Comparison of ENCODE assay signal across 1 cellular context in the genomic region with DNA sequence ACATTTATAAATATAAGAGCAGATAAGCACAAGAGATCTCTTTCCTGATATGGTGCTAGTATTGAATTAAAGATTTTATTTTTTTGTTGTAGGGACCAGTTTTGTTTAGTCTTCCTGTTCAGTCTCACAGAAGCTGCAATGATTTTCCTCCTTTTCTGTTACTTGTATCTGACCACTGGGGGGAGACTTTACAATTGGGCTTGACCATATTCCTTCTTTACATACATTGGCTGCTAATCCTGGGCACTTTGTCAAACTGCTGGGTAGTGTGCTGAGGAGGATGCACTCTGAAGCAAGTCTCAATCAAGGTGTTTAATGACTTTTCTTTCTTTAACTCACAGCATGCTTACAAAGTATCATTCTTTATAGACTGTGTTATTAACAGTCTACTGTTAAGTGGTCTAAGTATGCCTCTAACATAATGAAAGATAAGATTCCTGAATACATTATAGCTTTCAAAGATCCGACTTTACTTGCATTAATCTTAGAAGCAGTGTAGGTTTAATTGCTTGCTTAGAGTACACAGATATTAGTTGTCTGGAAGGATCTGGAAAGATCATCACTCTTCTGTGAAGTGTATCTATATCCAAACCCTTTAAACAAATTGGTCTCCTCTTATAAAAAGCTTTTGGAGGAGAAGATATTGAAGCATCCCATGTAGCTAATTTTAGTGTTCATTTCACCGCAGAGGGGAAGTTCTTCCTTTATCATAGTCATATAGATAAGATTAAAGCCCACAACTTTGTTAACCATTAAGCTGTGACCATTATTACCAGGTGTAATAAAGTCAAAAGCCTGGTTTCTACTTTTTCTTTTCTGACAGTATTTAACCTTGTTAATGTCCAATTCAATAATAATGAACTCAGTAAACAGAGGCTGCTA.
A peak's percentile ranks its signal among the peaks of the same experiment; 100 is the strongest.
TF ChIP-seq lines count a peak whose summit lies in the region.

No MANE protein-coding gene starts in this region.

TF ChIP-seq in HEK293, 187 proteins besides CTCF, POLR2A, EP300 and RAD21 (continued from another document and continues in another):
- TF ChIP-seq, protein P1, sequence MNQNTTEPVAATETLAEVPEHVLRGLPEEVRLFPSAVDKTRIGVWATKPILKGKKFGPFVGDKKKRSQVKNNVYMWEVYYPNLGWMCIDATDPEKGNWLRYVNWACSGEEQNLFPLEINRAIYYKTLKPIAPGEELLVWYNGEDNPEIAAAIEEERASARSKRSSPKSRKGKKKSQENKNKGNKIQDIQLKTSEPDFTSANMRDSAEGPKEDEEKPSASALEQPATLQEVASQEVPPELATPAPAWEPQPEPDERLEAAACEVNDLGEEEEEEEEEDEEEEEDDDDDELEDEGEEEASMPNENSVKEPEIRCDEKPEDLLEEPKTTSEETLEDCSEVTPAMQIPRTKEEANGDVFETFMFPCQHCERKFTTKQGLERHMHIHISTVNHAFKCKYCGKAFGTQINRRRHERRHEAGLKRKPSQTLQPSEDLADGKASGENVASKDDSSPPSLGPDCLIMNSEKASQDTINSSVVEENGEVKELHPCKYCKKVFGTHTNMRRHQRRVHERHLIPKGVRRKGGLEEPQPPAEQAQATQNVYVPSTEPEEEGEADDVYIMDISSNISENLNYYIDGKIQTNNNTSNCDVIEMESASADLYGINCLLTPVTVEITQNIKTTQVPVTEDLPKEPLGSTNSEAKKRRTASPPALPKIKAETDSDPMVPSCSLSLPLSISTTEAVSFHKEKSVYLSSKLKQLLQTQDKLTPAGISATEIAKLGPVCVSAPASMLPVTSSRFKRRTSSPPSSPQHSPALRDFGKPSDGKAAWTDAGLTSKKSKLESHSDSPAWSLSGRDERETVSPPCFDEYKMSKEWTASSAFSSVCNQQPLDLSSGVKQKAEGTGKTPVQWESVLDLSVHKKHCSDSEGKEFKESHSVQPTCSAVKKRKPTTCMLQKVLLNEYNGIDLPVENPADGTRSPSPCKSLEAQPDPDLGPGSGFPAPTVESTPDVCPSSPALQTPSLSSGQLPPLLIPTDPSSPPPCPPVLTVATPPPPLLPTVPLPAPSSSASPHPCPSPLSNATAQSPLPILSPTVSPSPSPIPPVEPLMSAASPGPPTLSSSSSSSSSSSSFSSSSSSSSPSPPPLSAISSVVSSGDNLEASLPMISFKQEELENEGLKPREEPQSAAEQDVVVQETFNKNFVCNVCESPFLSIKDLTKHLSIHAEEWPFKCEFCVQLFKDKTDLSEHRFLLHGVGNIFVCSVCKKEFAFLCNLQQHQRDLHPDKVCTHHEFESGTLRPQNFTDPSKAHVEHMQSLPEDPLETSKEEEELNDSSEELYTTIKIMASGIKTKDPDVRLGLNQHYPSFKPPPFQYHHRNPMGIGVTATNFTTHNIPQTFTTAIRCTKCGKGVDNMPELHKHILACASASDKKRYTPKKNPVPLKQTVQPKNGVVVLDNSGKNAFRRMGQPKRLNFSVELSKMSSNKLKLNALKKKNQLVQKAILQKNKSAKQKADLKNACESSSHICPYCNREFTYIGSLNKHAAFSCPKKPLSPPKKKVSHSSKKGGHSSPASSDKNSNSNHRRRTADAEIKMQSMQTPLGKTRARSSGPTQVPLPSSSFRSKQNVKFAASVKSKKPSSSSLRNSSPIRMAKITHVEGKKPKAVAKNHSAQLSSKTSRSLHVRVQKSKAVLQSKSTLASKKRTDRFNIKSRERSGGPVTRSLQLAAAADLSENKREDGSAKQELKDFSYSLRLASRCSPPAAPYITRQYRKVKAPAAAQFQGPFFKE (tag by site-specific recombination; IDR thresholded peaks at IDR 0.05; ENCODE audit: borderline replicate concordance) = no peak
- TF ChIP-seq ZNF302 (tag by site-specific recombination; IDR thresholded peaks at IDR 0.05; ENCODE audit: low read depth) = no peak
- TF ChIP-seq ZNF501 (tag by site-specific recombination; IDR thresholded peaks at IDR 0.05) = no peak
- 0 out of 2 replicates have a peak, but pooled peaks have one; percentile 36 for TF ChIP-seq SP7 (tag by site-specific recombination; IDR thresholded peaks at IDR 0.05)
- TF ChIP-seq, protein P2, sequence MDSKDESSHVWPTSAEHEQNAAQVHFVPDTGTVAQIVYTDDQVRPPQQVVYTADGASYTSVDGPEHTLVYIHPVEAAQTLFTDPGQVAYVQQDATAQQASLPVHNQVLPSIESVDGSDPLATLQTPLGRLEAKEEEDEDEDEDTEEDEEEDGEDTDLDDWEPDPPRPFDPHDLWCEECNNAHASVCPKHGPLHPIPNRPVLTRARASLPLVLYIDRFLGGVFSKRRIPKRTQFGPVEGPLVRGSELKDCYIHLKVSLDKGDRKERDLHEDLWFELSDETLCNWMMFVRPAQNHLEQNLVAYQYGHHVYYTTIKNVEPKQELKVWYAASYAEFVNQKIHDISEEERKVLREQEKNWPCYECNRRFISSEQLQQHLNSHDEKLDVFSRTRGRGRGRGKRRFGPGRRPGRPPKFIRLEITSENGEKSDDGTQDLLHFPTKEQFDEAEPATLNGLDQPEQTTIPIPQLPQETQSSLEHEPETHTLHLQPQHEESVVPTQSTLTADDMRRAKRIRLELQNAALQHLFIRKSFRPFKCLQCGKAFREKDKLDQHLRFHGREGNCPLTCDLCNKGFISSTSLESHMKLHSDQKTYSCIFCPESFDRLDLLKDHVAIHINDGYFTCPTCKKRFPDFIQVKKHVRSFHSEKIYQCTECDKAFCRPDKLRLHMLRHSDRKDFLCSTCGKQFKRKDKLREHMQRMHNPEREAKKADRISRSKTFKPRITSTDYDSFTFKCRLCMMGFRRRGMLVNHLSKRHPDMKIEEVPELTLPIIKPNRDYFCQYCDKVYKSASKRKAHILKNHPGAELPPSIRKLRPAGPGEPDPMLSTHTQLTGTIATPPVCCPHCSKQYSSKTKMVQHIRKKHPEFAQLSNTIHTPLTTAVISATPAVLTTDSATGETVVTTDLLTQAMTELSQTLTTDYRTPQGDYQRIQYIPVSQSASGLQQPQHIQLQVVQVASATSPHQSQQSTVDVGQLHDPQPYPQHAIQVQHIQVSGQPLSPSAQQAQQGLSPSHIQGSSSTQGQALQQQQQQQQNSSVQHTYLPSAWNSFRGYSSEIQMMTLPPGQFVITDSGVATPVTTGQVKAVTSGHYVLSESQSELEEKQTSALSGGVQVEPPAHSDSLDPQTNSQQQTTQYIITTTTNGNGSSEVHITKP (tag by site-specific recombination; IDR thresholded peaks at IDR 0.05) = 0 out of 2 replicates have a peak, but pooled peaks have one; percentile 60
- TF ChIP-seq, protein P3, sequence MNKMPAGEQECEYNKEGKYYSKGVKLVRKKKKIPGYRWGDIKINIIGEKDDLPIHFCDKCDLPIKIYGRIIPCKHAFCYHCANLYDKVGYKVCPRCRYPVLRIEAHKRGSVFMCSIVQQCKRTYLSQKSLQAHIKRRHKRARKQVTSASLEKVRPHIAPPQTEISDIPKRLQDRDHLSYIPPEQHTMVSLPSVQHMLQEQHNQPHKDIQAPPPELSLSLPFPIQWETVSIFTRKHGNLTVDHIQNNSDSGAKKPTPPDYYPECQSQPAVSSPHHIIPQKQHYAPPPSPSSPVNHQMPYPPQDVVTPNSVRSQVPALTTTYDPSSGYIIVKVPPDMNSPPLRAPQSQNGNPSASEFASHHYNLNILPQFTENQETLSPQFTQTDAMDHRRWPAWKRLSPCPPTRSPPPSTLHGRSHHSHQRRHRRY (tag by site-specific recombination; IDR thresholded peaks at IDR 0.05) = no peak
- TF ChIP-seq, protein P4, sequence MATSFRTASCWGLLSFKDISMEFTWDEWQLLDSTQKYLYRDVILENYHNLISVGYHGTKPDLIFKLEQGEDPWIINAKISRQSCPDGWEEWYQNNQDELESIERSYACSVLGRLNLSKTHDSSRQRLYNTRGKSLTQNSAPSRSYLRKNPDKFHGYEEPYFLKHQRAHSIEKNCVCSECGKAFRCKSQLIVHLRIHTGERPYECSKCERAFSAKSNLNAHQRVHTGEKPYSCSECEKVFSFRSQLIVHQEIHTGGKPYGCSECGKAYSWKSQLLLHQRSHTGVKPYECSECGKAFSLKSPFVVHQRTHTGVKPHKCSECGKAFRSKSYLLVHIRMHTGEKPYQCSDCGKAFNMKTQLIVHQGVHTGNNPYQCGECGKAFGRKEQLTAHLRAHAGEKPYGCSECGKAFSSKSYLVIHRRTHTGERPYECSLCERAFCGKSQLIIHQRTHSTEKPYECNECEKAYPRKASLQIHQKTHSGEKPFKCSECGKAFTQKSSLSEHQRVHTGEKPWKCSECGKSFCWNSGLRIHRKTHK (tag by site-specific recombination; IDR thresholded peaks at IDR 0.05) = no peak
- TF ChIP-seq ZNF629 (tag by site-specific recombination; IDR thresholded peaks at IDR 0.05) = no peak
- no peak for TF ChIP-seq ZBTB1 (tag by site-specific recombination; IDR thresholded peaks at IDR 0.05)
- TF ChIP-seq YY2 (tag by site-specific recombination; IDR thresholded peaks at IDR 0.05) = no peak
- no peak for TF ChIP-seq WT1 (tag by site-specific recombination; IDR thresholded peaks at IDR 0.05)
- peak; percentile 52 for TF ChIP-seq ZNF654 (tag by site-specific recombination; IDR thresholded peaks at IDR 0.05; ENCODE audit: low read depth)
- no peak for TF ChIP-seq ZNF664 (tag by site-specific recombination; IDR thresholded peaks at IDR 0.05)
- TF ChIP-seq ZNF600 (tag by site-specific recombination; IDR thresholded peaks at IDR 0.05) = peak; percentile 34; the same call in 1 of the 2 replicates
- no peak for TF ChIP-seq FEZF1 (tag by site-specific recombination; IDR thresholded peaks at IDR 0.05)
- no peak for TF ChIP-seq ZNF350 (tag by site-specific recombination; IDR thresholded peaks at IDR 0.05)
- no peak for TF ChIP-seq GFI1B (tag by site-specific recombination; IDR thresholded peaks at IDR 0.05)
- no peak for TF ChIP-seq ZNF658 (tag by site-specific recombination; IDR thresholded peaks at IDR 0.05)
- TF ChIP-seq ZNF239 (tag by site-specific recombination; IDR thresholded peaks at IDR 0.05) = no peak
- TF ChIP-seq BCL11A (tag by site-specific recombination; IDR thresholded peaks at IDR 0.05; ENCODE audit: low read depth) = no peak
- TF ChIP-seq ZNF19 (tag by site-specific recombination; IDR thresholded peaks at IDR 0.05; ENCODE audit: low read depth) = no peak
- TF ChIP-seq, protein P5, sequence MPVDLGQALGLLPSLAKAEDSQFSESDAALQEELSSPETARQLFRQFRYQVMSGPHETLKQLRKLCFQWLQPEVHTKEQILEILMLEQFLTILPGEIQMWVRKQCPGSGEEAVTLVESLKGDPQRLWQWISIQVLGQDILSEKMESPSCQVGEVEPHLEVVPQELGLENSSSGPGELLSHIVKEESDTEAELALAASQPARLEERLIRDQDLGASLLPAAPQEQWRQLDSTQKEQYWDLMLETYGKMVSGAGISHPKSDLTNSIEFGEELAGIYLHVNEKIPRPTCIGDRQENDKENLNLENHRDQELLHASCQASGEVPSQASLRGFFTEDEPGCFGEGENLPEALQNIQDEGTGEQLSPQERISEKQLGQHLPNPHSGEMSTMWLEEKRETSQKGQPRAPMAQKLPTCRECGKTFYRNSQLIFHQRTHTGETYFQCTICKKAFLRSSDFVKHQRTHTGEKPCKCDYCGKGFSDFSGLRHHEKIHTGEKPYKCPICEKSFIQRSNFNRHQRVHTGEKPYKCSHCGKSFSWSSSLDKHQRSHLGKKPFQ (tag by site-specific recombination; IDR thresholded peaks at IDR 0.05) = no peak
- no peak for TF ChIP-seq ZNF610 (tag by site-specific recombination; IDR thresholded peaks at IDR 0.05; ENCODE audit: borderline replicate concordance)
- TF ChIP-seq, protein P6, sequence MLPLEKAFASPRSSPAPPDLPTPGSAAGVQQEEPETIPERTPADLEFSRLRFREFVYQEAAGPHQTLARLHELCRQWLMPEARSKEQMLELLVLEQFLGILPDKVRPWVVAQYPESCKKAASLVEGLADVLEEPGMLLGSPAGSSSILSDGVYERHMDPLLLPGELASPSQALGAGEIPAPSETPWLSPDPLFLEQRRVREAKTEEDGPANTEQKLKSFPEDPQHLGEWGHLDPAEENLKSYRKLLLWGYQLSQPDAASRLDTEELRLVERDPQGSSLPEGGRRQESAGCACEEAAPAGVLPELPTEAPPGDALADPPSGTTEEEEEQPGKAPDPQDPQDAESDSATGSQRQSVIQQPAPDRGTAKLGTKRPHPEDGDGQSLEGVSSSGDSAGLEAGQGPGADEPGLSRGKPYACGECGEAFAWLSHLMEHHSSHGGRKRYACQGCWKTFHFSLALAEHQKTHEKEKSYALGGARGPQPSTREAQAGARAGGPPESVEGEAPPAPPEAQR (tag by site-specific recombination; IDR thresholded peaks at IDR 0.05) = no peak
- TF ChIP-seq, protein P7, sequence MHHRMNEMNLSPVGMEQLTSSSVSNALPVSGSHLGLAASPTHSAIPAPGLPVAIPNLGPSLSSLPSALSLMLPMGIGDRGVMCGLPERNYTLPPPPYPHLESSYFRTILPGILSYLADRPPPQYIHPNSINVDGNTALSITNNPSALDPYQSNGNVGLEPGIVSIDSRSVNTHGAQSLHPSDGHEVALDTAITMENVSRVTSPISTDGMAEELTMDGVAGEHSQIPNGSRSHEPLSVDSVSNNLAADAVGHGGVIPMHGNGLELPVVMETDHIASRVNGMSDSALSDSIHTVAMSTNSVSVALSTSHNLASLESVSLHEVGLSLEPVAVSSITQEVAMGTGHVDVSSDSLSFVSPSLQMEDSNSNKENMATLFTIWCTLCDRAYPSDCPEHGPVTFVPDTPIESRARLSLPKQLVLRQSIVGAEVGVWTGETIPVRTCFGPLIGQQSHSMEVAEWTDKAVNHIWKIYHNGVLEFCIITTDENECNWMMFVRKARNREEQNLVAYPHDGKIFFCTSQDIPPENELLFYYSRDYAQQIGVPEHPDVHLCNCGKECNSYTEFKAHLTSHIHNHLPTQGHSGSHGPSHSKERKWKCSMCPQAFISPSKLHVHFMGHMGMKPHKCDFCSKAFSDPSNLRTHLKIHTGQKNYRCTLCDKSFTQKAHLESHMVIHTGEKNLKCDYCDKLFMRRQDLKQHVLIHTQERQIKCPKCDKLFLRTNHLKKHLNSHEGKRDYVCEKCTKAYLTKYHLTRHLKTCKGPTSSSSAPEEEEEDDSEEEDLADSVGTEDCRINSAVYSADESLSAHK (tag by site-specific recombination; IDR thresholded peaks at IDR 0.05) = no peak
- no peak for TF ChIP-seq ZFP41 (tag by site-specific recombination; IDR thresholded peaks at IDR 0.05; ENCODE audit: borderline replicate concordance)
- no peak for TF ChIP-seq ZBTB8A (tag by site-specific recombination; IDR thresholded peaks at IDR 0.05)
- TF ChIP-seq, protein P8, sequence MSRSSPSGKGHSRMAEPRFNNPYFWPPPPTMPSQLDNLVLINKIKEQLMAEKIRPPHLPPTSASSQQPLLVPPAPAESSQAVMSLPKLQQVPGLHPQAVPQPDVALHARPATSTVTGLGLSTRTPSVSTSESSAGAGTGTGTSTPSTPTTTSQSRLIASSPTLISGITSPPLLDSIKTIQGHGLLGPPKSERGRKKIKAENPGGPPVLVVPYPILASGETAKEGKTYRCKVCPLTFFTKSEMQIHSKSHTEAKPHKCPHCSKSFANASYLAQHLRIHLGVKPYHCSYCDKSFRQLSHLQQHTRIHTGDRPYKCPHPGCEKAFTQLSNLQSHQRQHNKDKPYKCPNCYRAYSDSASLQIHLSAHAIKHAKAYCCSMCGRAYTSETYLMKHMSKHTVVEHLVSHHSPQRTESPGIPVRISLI (tag by site-specific recombination; IDR thresholded peaks at IDR 0.05) = no peak
- TF ChIP-seq, protein P9, sequence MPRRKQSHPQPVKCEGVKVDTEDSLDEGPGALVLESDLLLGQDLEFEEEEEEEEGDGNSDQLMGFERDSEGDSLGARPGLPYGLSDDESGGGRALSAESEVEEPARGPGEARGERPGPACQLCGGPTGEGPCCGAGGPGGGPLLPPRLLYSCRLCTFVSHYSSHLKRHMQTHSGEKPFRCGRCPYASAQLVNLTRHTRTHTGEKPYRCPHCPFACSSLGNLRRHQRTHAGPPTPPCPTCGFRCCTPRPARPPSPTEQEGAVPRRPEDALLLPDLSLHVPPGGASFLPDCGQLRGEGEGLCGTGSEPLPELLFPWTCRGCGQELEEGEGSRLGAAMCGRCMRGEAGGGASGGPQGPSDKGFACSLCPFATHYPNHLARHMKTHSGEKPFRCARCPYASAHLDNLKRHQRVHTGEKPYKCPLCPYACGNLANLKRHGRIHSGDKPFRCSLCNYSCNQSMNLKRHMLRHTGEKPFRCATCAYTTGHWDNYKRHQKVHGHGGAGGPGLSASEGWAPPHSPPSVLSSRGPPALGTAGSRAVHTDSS (tag by site-specific recombination; IDR thresholded peaks at IDR 0.05) = no peak
